In genomic region chr19:9935409-9936062, GRCh38 we compare ENCODE assay signal across 9 cellular contexts. TPM values are rescaled to one million over a fixed set of nuclear protein-coding genes. Genes with fewer than 3 reads are reported as not detected.
A peak's percentile ranks its signal among the peaks of the same experiment; 100 is the strongest.
DNase-seq lines count a peak whose midpoint lies in the region; ATAC-seq, FAIRE-seq and TF ChIP-seq lines count a peak whose summit lies in the region.
"Had no signal": no experiment of that assay in that cellular context is flagged by ENCODE, and none has a peak within 500 bp of the region (broad histone marks: within the 10 kb centered on the region; RNA-seq: fewer than 3 reads in every experiment).

No MANE protein-coding gene starts in this region.

- no peak for TF ChIP-seq POLR2A in right lobe of liver (IDR thresholded peaks at IDR 0.05)

- no peak for FAIRE-seq in RCC 7860 (lab: Jason Lieb, UNC)

- TF ChIP-seq CTCF in right lobe of liver (IDR thresholded peaks at IDR 0.05) (no peak), thoracic aorta (IDR thresholded peaks at IDR 0.05) (no peak)

- H3K9me3 ChIP-seq in right lobe of liver (no peaks in the 10 kb centered on the region), thoracic aorta (no peaks in the 10 kb centered on the region)

- H3K36me3 ChIP-seq in right lobe of liver (no peaks in the 10 kb centered on the region), thoracic aorta (no peaks in the 10 kb centered on the region)

- H3K4me1 ChIP-seq in right lobe of liver = peaks cover 0 to 15% (median 2%) of the 10 kb centered on the region in 4 donors
- H3K4me1 ChIP-seq in thoracic aorta (ENCODE audit: control insufficient read depth in 1 of 2, low read depth in 2 of 2) = peaks cover 12 to 31% of the 10 kb centered on the region in 2 donors

- H3K27ac ChIP-seq in right lobe of liver = no peak overlapping the region
- H3K27ac ChIP-seq in thoracic aorta = no peak overlapping the region

- H3K4me3 ChIP-seq in right lobe of liver = peak overlapping the region; percentile 23 to 51 (median 38)
- peak overlapping the region; percentile 45 for H3K4me3 ChIP-seq in thoracic aorta

- H3K27me3 ChIP-seq in right lobe of liver = no peaks in the 10 kb centered on the region
- no peaks in the 10 kb centered on the region for H3K27me3 ChIP-seq in thoracic aorta (replicated peaks; ENCODE audit: insufficient read depth)

- no peak for ATAC-seq in activated T-cell treated with anti-CD3 and anti-CD28 coated beads, Interleukin-2, amount 50 U/mL, for 4 hours
- ATAC-seq in right lobe of liver (peak; percentile 35 to 40 (median 38)), thoracic aorta (ENCODE audit: insufficient number of reproducible peaks, low FRiP score, low read depth) (no peak), GM19397 (IDR thresholded peaks at IDR 0.05; ENCODE audit: unreplicated experiment) (no peak)

- DNase-seq in activated T-cell treated with anti-CD3 and anti-CD28 coated beads, Interleukin-2, amount 50 U/mL, for 4 hours = no peak
- DNase-seq in activated T-cell treated with anti-CD3 and anti-CD28 coated beads, Interleukin-2, amount 50 U/mL, for 48 hours = no peak
- DNase-seq in activated naive CD8-positive, alpha-beta T cell treated with anti-CD3 and anti-CD28 coated beads for 36 hours = no peak
- DNase-seq in right lobe of liver (no peak), thoracic aorta (ENCODE audit: low spot score) (no peak), RCC 7860 (ENCODE audit: low spot score) (no peak), NCI-H1436 treated with DMSO at 0.1 percent for 48 hours (lab: John Stamatoyannopoulos, UW) (no peak)
- DNase-seq: NCI-H2081 treated with DMSO at 0.1 percent for 48 hours had no signal

- no peaks in the 10 kb centered on the region for H3K9me3 Mint-ChIP-seq in activated T-cell treated with anti-CD3 and anti-CD28 coated beads, Interleukin-2, amount 50 U/mL, for 4 hours
- no peaks in the 10 kb centered on the region for H3K9me3 Mint-ChIP-seq in activated naive CD8-positive, alpha-beta T cell treated with anti-CD3 and anti-CD28 coated beads for 36 hours

- WGBS in right lobe of liver (ENCODE audit: insufficient coverage, low coverage, low lambda C conversion rate, missing lambda C conversion rate) = 1% methylated on average over 17 of the region's 28 CpGs

- no peaks in the 10 kb centered on the region for H3K36me3 Mint-ChIP-seq in activated T-cell treated with anti-CD3 and anti-CD28 coated beads, Interleukin-2, amount 50 U/mL, for 4 hours (ENCODE audit: insufficient read depth)
- peaks cover 2% of the 10 kb centered on the region for H3K36me3 Mint-ChIP-seq in activated naive CD8-positive, alpha-beta T cell treated with anti-CD3 and anti-CD28 coated beads for 36 hours

- peaks cover 58% of the 10 kb centered on the region for H3K27me3 Mint-ChIP-seq in activated T-cell treated with anti-CD3 and anti-CD28 coated beads, Interleukin-2, amount 50 U/mL, for 4 hours (ENCODE audit: low read depth)
- peaks cover 76% of the 10 kb centered on the region for H3K27me3 Mint-ChIP-seq in activated naive CD8-positive, alpha-beta T cell treated with anti-CD3 and anti-CD28 coated beads for 36 hours

- intact Hi-C loops in right lobe of liver (cut with DNase I) = loop anchor here in 1 of 2 donors (10.0 kb wide), 1 partner anchor 89 kb away; no protein-coding TSS in a partner anchor

- peak overlapping the region; percentile 70 for H3K4me3 Mint-ChIP-seq in activated T-cell treated with anti-CD3 and anti-CD28 coated beads, Interleukin-2, amount 50 U/mL, for 4 hours
- H3K4me3 Mint-ChIP-seq in activated naive CD8-positive, alpha-beta T cell treated with anti-CD3 and anti-CD28 coated beads for 36 hours = peak overlapping the region; percentile 27

- no peak overlapping the region for H3K27ac Mint-ChIP-seq in activated naive CD8-positive, alpha-beta T cell treated with anti-CD3 and anti-CD28 coated beads for 36 hours

- H3K4me1 Mint-ChIP-seq in activated T-cell treated with anti-CD3 and anti-CD28 coated beads, Interleukin-2, amount 50 U/mL, for 4 hours (ENCODE audit: low read depth) = peaks cover 23% of the 10 kb centered on the region
- H3K4me1 Mint-ChIP-seq in activated naive CD8-positive, alpha-beta T cell treated with anti-CD3 and anti-CD28 coated beads for 36 hours = peaks cover 20% of the 10 kb centered on the region

RNA-seq across cellular contexts. Expression of gene OLFM2, which starts 0.8 kb away (rescaled TPM):
- under 1 TPM; 0.11 to 0.56 (median 0.24) TPM for total RNA-seq in activated T-cell treated with anti-CD3 and anti-CD28 coated beads, Interleukin-2, amount 50 U/mL, for 4 hours
- 1 to 10 TPM; 2.7 to 2.9 TPM for total RNA-seq in activated naive CD8-positive, alpha-beta T cell treated with anti-CD3 and anti-CD28 coated beads for 36 hours
- total RNA-seq in right lobe of liver (10 to 100 TPM in 5 of 6 experiments, 1 to 10 TPM in 1; 3.8 to 72.5 (median 31.8) TPM), thoracic aorta (10 to 100 TPM in 1 of 2 donors, 1 to 10 TPM in 1; 5.8 to 13.4 TPM)

Comparison
In these comparisons a context has a peak if more than half of its experiments do, and no peak if none do; other contexts are left out.
1. ATAC-seq: peak in right lobe of liver (4 of 4); none in activated T-cell treated with anti-CD3 and anti-CD28 coated beads, Interleukin-2, amount 50 U/mL, for 4 hours (0 of 2), thoracic aorta (single experiment) and GM19397 (single experiment).